ENCODE assay signal across 25 cellular contexts in the genomic region with DNA sequence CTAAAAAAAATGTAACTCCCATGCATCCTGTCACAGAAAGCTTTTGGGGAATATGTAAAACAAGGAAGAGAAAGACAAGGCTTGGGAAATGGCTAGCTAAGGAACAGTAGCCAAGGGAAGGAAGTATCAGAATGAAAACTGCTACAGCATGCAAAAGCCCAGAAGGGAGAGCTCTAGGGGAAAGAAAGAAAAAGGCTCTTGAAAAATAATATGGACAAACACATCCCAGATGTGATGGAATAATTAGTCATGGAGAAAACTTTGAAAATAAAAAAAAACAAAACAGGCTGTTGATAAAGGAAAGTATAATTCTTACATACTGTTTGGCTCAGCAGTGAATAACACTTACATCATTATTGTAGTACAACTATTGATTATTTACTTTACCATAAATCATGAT. TPM values are rescaled to one million over a fixed set of nuclear protein-coding genes. Genes with fewer than 3 reads are reported as not detected.
DNase-seq lines count a peak whose midpoint lies in the region; ATAC-seq and TF ChIP-seq lines count a peak whose summit lies in the region.
"Had no signal": no experiment of that assay in that cellular context is flagged by ENCODE, and none has a peak within 500 bp of the region (broad histone marks: within the 10 kb centered on the region; RNA-seq: fewer than 3 reads in every experiment).

No MANE protein-coding gene starts in this region.

- no peaks in the 10 kb centered on the region for H3K36me3 Mint-ChIP-seq in activated naive CD8-positive, alpha-beta T cell treated with anti-CD3 and anti-CD28 coated beads, Interleukin-2, amount 50 U/mL, for 24 hours (ENCODE audit: low read depth)
- H3K36me3 Mint-ChIP-seq: CD14-positive monocyte; naive thymus-derived CD8-positive, alpha-beta T cell had no signal

- H3K4me3 ChIP-seq in astrocyte of the cerebellum (ENCODE audit: low read depth, low read length) (no peak overlapping the region), fibroblast of pulmonary artery (replicated peaks; ENCODE audit: low read depth, low read length) (no peak overlapping the region)
- H3K4me3 ChIP-seq: heart left ventricle, tibial nerve had no signal

- in situ Hi-C loops in astrocyte of the cerebellum (cut with HindIII; ENCODE audit: low sequenced_read_pairs): no loop called here

- H3K4me1 Mint-ChIP-seq in activated naive CD8-positive, alpha-beta T cell treated with anti-CD3 and anti-CD28 coated beads, Interleukin-2, amount 50 U/mL, for 24 hours: no peaks in the 10 kb centered on the region
- H3K4me1 Mint-ChIP-seq: activated CD4-positive, alpha-beta memory T cell treated with anti-CD3 and anti-CD28 coated beads, Interleukin-2, amount 10 ng/mL, durations not matched to agents 7 days and 5 days; CD14-positive monocyte had no signal

- DNase-seq in AG08395 (ENCODE audit: low spot score) (peak; percentile 25), GM04504 (ENCODE audit: low read depth) (peak; percentile 27), astrocyte of the cerebellum (ENCODE audit: low read depth) (no peak), fibroblast of pulmonary artery (ENCODE audit: low read depth) (peak; percentile 42), hippocampal formation (lab: John Stamatoyannopoulos, UW) (no peak), occipital lobe (lab: John Stamatoyannopoulos, UW) (no peak)
- DNase-seq in activated CD8-positive, alpha-beta memory T cell treated with anti-CD3 and anti-CD28 coated beads, Interleukin-2, amount 50 U/mL, for 48 hours: no peak
- no peak for DNase-seq in activated naive CD8-positive, alpha-beta T cell treated with anti-CD3 and anti-CD28 coated beads, Interleukin-2, amount 50 U/mL, for 24 hours
- DNase-seq: activated CD4-positive, alpha-beta memory T cell treated with anti-CD3 and anti-CD28 coated beads, Interleukin-2, amount 10 ng/mL, durations not matched to agents 7 days and 5 days; activated gamma-delta T cell treated with Interleukin-2 at 50 U/mL for 16 hours; amniotic stem cell; central memory CD4-positive, alpha-beta T cell; erythroblast; heart left ventricle; naive thymus-derived CD8-positive, alpha-beta T cell; NCI-H187; NCI-H748 treated with DMSO at 0.1 percent for 48 hours; stimulated activated CD4-positive, alpha-beta T cell treated with anti-CD3 and anti-CD28 coated beads, Interleukin-12 subunit alpha, Interleukin-12 subunit beta, amount 100 ng/mL, for 4 hours had no signal

- peaks cover 11% of the 10 kb centered on the region for H3K9me3 Mint-ChIP-seq in activated naive CD8-positive, alpha-beta T cell treated with anti-CD3 and anti-CD28 coated beads, Interleukin-2, amount 50 U/mL, for 24 hours
- H3K9me3 Mint-ChIP-seq: T-helper 2 cell treated with Interferon-gamma antibody and Interleukin-4, amounts not matched to agents 5 μg/mL and 100 μg/mL, for 36 hours had no signal

- TF ChIP-seq CTCF in astrocyte of the cerebellum (IDR thresholded peaks at IDR 0.05; ENCODE audit: low read depth, low read length, missing control alignments): peak; percentile 9
- TF ChIP-seq CTCF in fibroblast of pulmonary artery (IDR thresholded peaks at IDR 0.05; ENCODE audit: low read length, missing control alignments): peak; percentile 12

- H3K4me3 Mint-ChIP-seq in activated naive CD8-positive, alpha-beta T cell treated with anti-CD3 and anti-CD28 coated beads, Interleukin-2, amount 50 U/mL, for 24 hours: no peak overlapping the region
- H3K4me3 Mint-ChIP-seq: activated CD4-positive, alpha-beta memory T cell treated with anti-CD3 and anti-CD28 coated beads, Interleukin-2, amount 10 ng/mL, durations not matched to agents 7 days and 5 days; CD14-positive monocyte; naive thymus-derived CD8-positive, alpha-beta T cell; stimulated activated naive CD8-positive, alpha-beta T cell treated with anti-CD3 and anti-CD28 coated beads, Interleukin-15, Interleukin-2, amounts not matched to agents 100 ng/mL and 50 ng/mL, for 24 hours; T-helper 2 cell treated with Interferon-gamma antibody and Interleukin-4, amounts not matched to agents 5 μg/mL and 100 μg/mL, for 36 hours had no signal

- peaks cover 13% of the 10 kb centered on the region for H3K27me3 Mint-ChIP-seq in activated naive CD8-positive, alpha-beta T cell treated with anti-CD3 and anti-CD28 coated beads, Interleukin-2, amount 50 U/mL, for 24 hours
- H3K27me3 Mint-ChIP-seq: stimulated activated naive CD8-positive, alpha-beta T cell treated with anti-CD3 and anti-CD28 coated beads, Interleukin-15, Interleukin-2, amounts not matched to agents 100 ng/mL and 50 ng/mL, for 24 hours had no signal

- no peak for ATAC-seq in activated naive CD8-positive, alpha-beta T cell treated with anti-CD3 and anti-CD28 coated beads, Interleukin-2, amount 50 U/mL, for 24 hours
- ATAC-seq: heart left ventricle; left lobe of liver; naive thymus-derived CD8-positive, alpha-beta T cell had no signal

- H3K27ac Mint-ChIP-seq in activated naive CD8-positive, alpha-beta T cell treated with anti-CD3 and anti-CD28 coated beads, Interleukin-2, amount 50 U/mL, for 24 hours: no peak overlapping the region
- H3K27ac Mint-ChIP-seq: activated CD4-positive, alpha-beta memory T cell treated with anti-CD3 and anti-CD28 coated beads, Interleukin-2, amount 10 ng/mL, durations not matched to agents 7 days and 5 days; CD14-positive monocyte; naive thymus-derived CD8-positive, alpha-beta T cell; stimulated activated naive CD8-positive, alpha-beta T cell treated with anti-CD3 and anti-CD28 coated beads, Interleukin-15, Interleukin-2, amounts not matched to agents 100 ng/mL and 50 ng/mL, for 24 hours; T-helper 2 cell treated with Interferon-gamma antibody and Interleukin-4, amounts not matched to agents 5 μg/mL and 100 μg/mL, for 36 hours had no signal

RNA-seq across cellular contexts. Expression of a gene that starts 47.9 kb away (rescaled TPM):
- 24.3 TPM for total RNA-seq in occipital lobe
- total RNA-seq: activated CD4-positive, alpha-beta memory T cell treated with anti-CD3 and anti-CD28 coated beads, Interleukin-2, amount 10 ng/mL, durations not matched to agents 7 days and 5 days; G401; HT-29; naive thymus-derived CD8-positive, alpha-beta T cell had no signal

Comparison
In these comparisons a context has a peak if more than half of its experiments do, and no peak if none do; other contexts are left out.
1. DNase-seq: peak in AG08395 (single experiment), GM04504 (single experiment) and fibroblast of pulmonary artery (single experiment); none in astrocyte of the cerebellum (single experiment), hippocampal formation (0 of 2), activated CD8-positive, alpha-beta memory T cell treated with anti-CD3 and anti-CD28 coated beads, Interleukin-2, amount 50 U/mL, for 48 hours (single experiment), activated naive CD8-positive, alpha-beta T cell treated with anti-CD3 and anti-CD28 coated beads, Interleukin-2, amount 50 U/mL, for 24 hours (single experiment) and occipital lobe (single experiment).